8 cellular contexts compared by ENCODE assay signal in the genomic region with DNA sequence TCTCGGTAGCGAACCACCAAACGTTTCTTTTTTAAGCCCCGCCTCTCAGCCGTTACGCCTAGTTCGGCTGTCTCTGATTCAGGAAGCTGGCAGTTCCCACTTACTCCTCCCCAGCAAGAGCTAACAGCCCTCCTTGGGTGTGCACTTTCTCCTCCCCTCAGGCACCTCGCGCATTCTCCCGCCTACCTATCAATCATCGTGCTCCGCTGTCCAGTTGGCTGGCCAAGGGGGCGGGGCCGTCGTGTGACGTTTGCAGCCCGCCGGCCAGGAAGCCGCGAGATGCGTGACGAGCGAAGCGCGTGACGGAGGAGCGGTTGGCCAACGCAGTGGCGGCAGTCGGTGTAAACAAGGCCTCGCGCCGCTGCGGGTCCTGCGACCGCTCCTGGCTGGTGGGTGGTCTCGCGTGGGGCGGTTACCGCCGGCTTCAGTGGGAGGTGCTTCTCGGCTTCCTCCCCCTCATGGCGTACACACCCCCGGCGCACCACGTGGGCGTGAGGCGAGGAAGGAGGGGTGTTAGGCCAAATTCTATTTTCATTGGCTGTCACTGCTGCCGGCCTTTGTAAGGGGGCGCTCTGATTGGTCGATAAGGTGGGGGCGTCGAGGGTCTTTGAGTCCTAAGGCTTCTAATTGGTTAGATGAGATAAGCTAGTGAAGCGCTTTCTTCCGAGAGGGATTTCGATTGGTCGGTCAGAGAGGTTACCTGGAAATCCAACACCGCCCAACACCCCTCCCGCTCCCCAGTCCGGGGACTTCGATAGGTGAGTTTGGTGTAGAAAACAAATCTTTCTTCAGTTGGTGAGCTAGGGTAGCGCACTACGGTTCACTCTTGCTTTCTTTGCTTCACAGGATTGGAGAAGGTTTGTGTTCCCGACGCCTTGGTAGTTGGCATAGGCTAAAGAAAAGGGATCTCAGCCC. TPM values are rescaled to one million over a fixed set of nuclear protein-coding genes. Genes with fewer than 3 reads are reported as not detected.
DNase-seq lines count a peak whose midpoint lies in the region; ATAC-seq, FAIRE-seq and TF ChIP-seq lines count a peak whose summit lies in the region.

TSS of gene DCAF11 (plus strand) at position 242 of the 915 bp plus-strand sequence. CDS start 818 bp downstream, outside the sequence.
TSS of gene NRL (minus strand) at position 414 of the 915 bp plus-strand sequence. CDS start 32,101 bp downstream, outside the sequence.

- peak within 1 kb of the TSS; percentile 99 for H3K27ac Mint-ChIP-seq in chondrocyte (ENCODE audit: unreplicated experiment)

- FAIRE-seq in kidney (lab: Jason Lieb, UNC) = peak; percentile 97

- peaks cover 21% of the 10 kb centered on the region for H3K4me1 Mint-ChIP-seq in chondrocyte (ENCODE audit: low read depth)

- intact Hi-C loops in kidney (cut with DNase I) = no loop called here

- H3K9me3 ChIP-seq in kidney (ENCODE audit: control insufficient read depth in 1 of 2, low read length in 2 of 2) = no peaks in the 10 kb centered on the region

- peak within 1 kb of the TSS; percentile 93 for H3K4me3 Mint-ChIP-seq in chondrocyte (ENCODE audit: unreplicated experiment)

- peak within 1 kb of the TSS; percentile 99 to 100 for H3K27ac ChIP-seq in kidney (ENCODE audit: low read depth in 2 of 2, low read length in 2 of 2)

- DNase-seq in Ammon's horn (ENCODE audit: low spot score) (peak; percentile 100), GM19238 (ENCODE audit: insufficient read length, low spot score) (peak; percentile 94), NCI-H510A (lab: John Stamatoyannopoulos, UW) (peak; percentile 98), chondrocyte (ENCODE audit: low spot score) (peak; percentile 99), kidney (peak; percentile 99)
- peak; percentile 96 to 97 for DNase-seq in activated CD4-positive, alpha-beta T cell treated with anti-CD3 and anti-CD28 coated beads for 24 hours (ENCODE audit: low read depth in 2 of 2)
- peak; percentile 95 to 96 for DNase-seq in stimulated activated CD4-positive, alpha-beta T cell treated with anti-CD3 and anti-CD28 coated beads, Interleukin-15, amount 100 ng/mL, for 1 hour (ENCODE audit: low read depth in 1 of 2, low spot score in 1 of 2)

- no peak for TF ChIP-seq CTCF in chondrocyte (IDR thresholded peaks at IDR 0.05)
- peak; percentile 1 for TF ChIP-seq CTCF in kidney (IDR thresholded peaks at IDR 0.05; ENCODE audit: borderline replicate concordance, extremely low read depth, insufficient read depth)

- H3K4me3 ChIP-seq in kidney (ENCODE audit: low read length in 2 of 2) = peak within 1 kb of the TSS; percentile 73 to 93

- H3K4me1 ChIP-seq in kidney (ENCODE audit: control insufficient read depth in 1 of 2, insufficient read depth in 1 of 2, low read depth in 1 of 2, low read length in 2 of 2) = peaks cover 10 to 24% of the 10 kb centered on the region in 2 donors

- peaks cover 15% of the 10 kb centered on the region for H3K36me3 Mint-ChIP-seq in chondrocyte (ENCODE audit: low read depth)

- peaks cover 18 to 26% of the 10 kb centered on the region in 2 donors for H3K36me3 ChIP-seq in kidney (ENCODE audit: control insufficient read depth in 1 of 2, insufficient read depth in 2 of 2, low read length in 2 of 2)

- no peaks in the 10 kb centered on the region for H3K9me3 Mint-ChIP-seq in chondrocyte (ENCODE audit: low read depth)

- ATAC-seq in HG03439 (IDR thresholded peaks at IDR 0.05; ENCODE audit: unreplicated experiment) = peak; percentile 80

- H3K27me3 Mint-ChIP-seq in chondrocyte (ENCODE audit: low read depth) = no peaks in the 10 kb centered on the region

- peak within 1 kb of the TSS; percentile 80 to 88 for H3K9ac ChIP-seq in kidney (ENCODE audit: low read length in 2 of 2)

RNA-seq across cellular contexts. Expression of gene DCAF11, which starts in this region (rescaled TPM):
- total RNA-seq in chondrocyte (30.7 to 41.5 TPM (median 32.9 TPM) in 3 replicates), kidney (81.1 TPM)
- 69.4 TPM for polyA plus RNA-seq in kidney (ENCODE audit: insufficient read depth, low read depth, low replicate concordance)

RNA-seq across cellular contexts. Expression of gene NRL, which starts in this region (rescaled TPM):
- total RNA-seq in chondrocyte (1.2 to 1.6 TPM (median 1.3 TPM) in 3 replicates), kidney (4.9 TPM)
- 5.5 TPM for polyA plus RNA-seq in kidney (ENCODE audit: insufficient read depth, low read depth, low replicate concordance)

Comparison
In these comparisons a context has a peak if more than half of its experiments do, and no peak if none do; other contexts are left out.
1. Peak in every context shown above with its lines: DNase-seq, ATAC-seq, H3K4me3 ChIP-seq and H3K27ac ChIP-seq.